1 cellular context compared by ENCODE assay signal in genomic region chr9:792331-793260, GRCh38.
TF ChIP-seq lines count a peak whose summit lies in the region.

No MANE protein-coding gene starts in this region.

TF ChIP-seq in HepG2, 621 proteins besides CTCF, POLR2A, EP300 and RAD21 (continued from another document and continues in another):
- TF ChIP-seq, protein P1, sequence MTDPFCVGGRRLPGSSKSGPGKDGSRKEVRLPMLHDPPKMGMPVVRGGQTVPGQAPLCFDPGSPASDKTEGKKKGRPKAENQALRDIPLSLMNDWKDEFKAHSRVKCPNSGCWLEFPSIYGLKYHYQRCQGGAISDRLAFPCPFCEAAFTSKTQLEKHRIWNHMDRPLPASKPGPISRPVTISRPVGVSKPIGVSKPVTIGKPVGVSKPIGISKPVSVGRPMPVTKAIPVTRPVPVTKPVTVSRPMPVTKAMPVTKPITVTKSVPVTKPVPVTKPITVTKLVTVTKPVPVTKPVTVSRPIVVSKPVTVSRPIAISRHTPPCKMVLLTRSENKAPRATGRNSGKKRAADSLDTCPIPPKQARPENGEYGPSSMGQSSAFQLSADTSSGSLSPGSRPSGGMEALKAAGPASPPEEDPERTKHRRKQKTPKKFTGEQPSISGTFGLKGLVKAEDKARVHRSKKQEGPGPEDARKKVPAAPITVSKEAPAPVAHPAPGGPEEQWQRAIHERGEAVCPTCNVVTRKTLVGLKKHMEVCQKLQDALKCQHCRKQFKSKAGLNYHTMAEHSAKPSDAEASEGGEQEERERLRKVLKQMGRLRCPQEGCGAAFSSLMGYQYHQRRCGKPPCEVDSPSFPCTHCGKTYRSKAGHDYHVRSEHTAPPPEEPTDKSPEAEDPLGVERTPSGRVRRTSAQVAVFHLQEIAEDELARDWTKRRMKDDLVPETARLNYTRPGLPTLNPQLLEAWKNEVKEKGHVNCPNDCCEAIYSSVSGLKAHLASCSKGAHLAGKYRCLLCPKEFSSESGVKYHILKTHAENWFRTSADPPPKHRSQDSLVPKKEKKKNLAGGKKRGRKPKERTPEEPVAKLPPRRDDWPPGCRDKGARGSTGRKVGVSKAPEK (CRISPR knock-in tag; IDR thresholded peaks at IDR 0.05; ENCODE audit: borderline replicate concordance), result no peak
- TF ChIP-seq, protein P2, sequence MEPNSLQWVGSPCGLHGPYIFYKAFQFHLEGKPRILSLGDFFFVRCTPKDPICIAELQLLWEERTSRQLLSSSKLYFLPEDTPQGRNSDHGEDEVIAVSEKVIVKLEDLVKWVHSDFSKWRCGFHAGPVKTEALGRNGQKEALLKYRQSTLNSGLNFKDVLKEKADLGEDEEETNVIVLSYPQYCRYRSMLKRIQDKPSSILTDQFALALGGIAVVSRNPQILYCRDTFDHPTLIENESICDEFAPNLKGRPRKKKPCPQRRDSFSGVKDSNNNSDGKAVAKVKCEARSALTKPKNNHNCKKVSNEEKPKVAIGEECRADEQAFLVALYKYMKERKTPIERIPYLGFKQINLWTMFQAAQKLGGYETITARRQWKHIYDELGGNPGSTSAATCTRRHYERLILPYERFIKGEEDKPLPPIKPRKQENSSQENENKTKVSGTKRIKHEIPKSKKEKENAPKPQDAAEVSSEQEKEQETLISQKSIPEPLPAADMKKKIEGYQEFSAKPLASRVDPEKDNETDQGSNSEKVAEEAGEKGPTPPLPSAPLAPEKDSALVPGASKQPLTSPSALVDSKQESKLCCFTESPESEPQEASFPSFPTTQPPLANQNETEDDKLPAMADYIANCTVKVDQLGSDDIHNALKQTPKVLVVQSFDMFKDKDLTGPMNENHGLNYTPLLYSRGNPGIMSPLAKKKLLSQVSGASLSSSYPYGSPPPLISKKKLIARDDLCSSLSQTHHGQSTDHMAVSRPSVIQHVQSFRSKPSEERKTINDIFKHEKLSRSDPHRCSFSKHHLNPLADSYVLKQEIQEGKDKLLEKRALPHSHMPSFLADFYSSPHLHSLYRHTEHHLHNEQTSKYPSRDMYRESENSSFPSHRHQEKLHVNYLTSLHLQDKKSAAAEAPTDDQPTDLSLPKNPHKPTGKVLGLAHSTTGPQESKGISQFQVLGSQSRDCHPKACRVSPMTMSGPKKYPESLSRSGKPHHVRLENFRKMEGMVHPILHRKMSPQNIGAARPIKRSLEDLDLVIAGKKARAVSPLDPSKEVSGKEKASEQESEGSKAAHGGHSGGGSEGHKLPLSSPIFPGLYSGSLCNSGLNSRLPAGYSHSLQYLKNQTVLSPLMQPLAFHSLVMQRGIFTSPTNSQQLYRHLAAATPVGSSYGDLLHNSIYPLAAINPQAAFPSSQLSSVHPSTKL (CRISPR knock-in tag; IDR thresholded peaks at IDR 0.05), result peak; percentile 62
- TF ChIP-seq KDM3A (CRISPR knock-in tag; IDR thresholded peaks at IDR 0.05; ENCODE audit: low read depth), result no peak
- TF ChIP-seq ZBTB46 (CRISPR knock-in tag; IDR thresholded peaks at IDR 0.05; ENCODE audit: borderline replicate concordance), result no peak
- TF ChIP-seq TEAD2 (CRISPR knock-in tag; IDR thresholded peaks at IDR 0.05), result no peak
- no peak for TF ChIP-seq ZNF256 (CRISPR knock-in tag; conservative IDR thresholded peaks at IDR 0.05)
- no peak for TF ChIP-seq MZF1 (CRISPR knock-in tag; IDR thresholded peaks at IDR 0.05; ENCODE audit: borderline replicate concordance)
- TF ChIP-seq ZNF282 (IDR thresholded peaks at IDR 0.05; ENCODE audit: partially characterized antibody), result no peak
- no peak for TF ChIP-seq ARID3A (IDR thresholded peaks at IDR 0.05; ENCODE audit: low read depth, low read length)
- TF ChIP-seq HCFC1 (IDR thresholded peaks at IDR 0.05; ENCODE audit: low read depth, low read length), result no peak
- TF ChIP-seq, protein P3, sequence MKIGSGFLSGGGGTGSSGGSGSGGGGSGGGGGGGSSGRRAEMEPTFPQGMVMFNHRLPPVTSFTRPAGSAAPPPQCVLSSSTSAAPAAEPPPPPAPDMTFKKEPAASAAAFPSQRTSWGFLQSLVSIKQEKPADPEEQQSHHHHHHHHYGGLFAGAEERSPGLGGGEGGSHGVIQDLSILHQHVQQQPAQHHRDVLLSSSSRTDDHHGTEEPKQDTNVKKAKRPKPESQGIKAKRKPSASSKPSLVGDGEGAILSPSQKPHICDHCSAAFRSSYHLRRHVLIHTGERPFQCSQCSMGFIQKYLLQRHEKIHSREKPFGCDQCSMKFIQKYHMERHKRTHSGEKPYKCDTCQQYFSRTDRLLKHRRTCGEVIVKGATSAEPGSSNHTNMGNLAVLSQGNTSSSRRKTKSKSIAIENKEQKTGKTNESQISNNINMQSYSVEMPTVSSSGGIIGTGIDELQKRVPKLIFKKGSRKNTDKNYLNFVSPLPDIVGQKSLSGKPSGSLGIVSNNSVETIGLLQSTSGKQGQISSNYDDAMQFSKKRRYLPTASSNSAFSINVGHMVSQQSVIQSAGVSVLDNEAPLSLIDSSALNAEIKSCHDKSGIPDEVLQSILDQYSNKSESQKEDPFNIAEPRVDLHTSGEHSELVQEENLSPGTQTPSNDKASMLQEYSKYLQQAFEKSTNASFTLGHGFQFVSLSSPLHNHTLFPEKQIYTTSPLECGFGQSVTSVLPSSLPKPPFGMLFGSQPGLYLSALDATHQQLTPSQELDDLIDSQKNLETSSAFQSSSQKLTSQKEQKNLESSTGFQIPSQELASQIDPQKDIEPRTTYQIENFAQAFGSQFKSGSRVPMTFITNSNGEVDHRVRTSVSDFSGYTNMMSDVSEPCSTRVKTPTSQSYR (CRISPR knock-in tag; IDR thresholded peaks at IDR 0.05; ENCODE audit: borderline replicate concordance), result 0 out of 2 replicates have a peak, but pooled peaks have one; percentile 37
- TF ChIP-seq SMARCC2 (IDR thresholded peaks at IDR 0.05), result no peak
- TF ChIP-seq AHR (CRISPR knock-in tag; IDR thresholded peaks at IDR 0.05), result no peak
- no peak for TF ChIP-seq ZSCAN9 (CRISPR knock-in tag; IDR thresholded peaks at IDR 0.05; ENCODE audit: borderline replicate concordance)
- peak; percentile 29; the same call in 1 of the 2 replicates for TF ChIP-seq HMG20A (CRISPR knock-in tag; IDR thresholded peaks at IDR 0.05; ENCODE audit: borderline replicate concordance)
- TF ChIP-seq ZNF468 (CRISPR knock-in tag; IDR thresholded peaks at IDR 0.05), result no peak
- peak; percentile 55 for TF ChIP-seq YEATS4 (CRISPR knock-in tag; IDR thresholded peaks at IDR 0.05; ENCODE audit: borderline replicate concordance)
- TF ChIP-seq ZNF777 (CRISPR knock-in tag; IDR thresholded peaks at IDR 0.05), result no peak
- no peak for TF ChIP-seq ZC3H4 (CRISPR knock-in tag; IDR thresholded peaks at IDR 0.05; ENCODE audit: borderline replicate concordance)
- TF ChIP-seq HNF4A (CRISPR knock-in tag; IDR thresholded peaks at IDR 0.05), result peak; percentile 70
- no peak for TF ChIP-seq ZNF251 (CRISPR knock-in tag; IDR thresholded peaks at IDR 0.05)
- TF ChIP-seq HNF4G (IDR thresholded peaks at IDR 0.05; ENCODE audit: borderline replicate concordance, low read depth, low read length), result peak; percentile 27; the same call in 1 of the 2 replicates
- no peak for TF ChIP-seq HNF4G (CRISPR knock-in tag; IDR thresholded peaks at IDR 0.05; ENCODE audit: borderline replicate concordance, low read depth)
- TF ChIP-seq, protein P4, sequence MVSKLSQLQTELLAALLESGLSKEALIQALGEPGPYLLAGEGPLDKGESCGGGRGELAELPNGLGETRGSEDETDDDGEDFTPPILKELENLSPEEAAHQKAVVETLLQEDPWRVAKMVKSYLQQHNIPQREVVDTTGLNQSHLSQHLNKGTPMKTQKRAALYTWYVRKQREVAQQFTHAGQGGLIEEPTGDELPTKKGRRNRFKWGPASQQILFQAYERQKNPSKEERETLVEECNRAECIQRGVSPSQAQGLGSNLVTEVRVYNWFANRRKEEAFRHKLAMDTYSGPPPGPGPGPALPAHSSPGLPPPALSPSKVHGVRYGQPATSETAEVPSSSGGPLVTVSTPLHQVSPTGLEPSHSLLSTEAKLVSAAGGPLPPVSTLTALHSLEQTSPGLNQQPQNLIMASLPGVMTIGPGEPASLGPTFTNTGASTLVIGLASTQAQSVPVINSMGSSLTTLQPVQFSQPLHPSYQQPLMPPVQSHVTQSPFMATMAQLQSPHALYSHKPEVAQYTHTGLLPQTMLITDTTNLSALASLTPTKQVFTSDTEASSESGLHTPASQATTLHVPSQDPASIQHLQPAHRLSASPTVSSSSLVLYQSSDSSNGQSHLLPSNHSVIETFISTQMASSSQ (IDR thresholded peaks at IDR 0.05; ENCODE audit: low read depth), result 0 out of 2 replicates have a peak, but pooled peaks have one; percentile 16
- TF ChIP-seq, protein P4 (CRISPR knock-in tag; IDR thresholded peaks at IDR 0.05; ENCODE audit: borderline replicate concordance), result no peak
- TF ChIP-seq ZNF737 (CRISPR knock-in tag; IDR thresholded peaks at IDR 0.05; ENCODE audit: borderline replicate concordance), result no peak
- TF ChIP-seq FOXP1 (IDR thresholded peaks at IDR 0.05), result no peak
- peak; percentile 62; the same call in 1 of the 2 replicates for TF ChIP-seq FOXP1 (CRISPR knock-in tag; IDR thresholded peaks at IDR 0.05)
- TF ChIP-seq RBM22 (optimal IDR thresholded peaks at IDR 0.05; ENCODE audit: low read length), result no peak
- TF ChIP-seq RARG (CRISPR knock-in tag; IDR thresholded peaks at IDR 0.05; ENCODE audit: low read depth), result no peak
